11 cellular contexts compared by ENCODE assay signal in genomic region chr19:49688531-49689132, GRCh38. TPM values are rescaled to one million over a fixed set of nuclear protein-coding genes. Genes with fewer than 3 reads are reported as not detected.
DNase-seq lines count a peak whose midpoint lies in the region; ATAC-seq and TF ChIP-seq lines count a peak whose summit lies in the region.
"Had no signal": no experiment of that assay in that cellular context is flagged by ENCODE, and none has a peak within 500 bp of the region (broad histone marks: within the 10 kb centered on the region; RNA-seq: fewer than 3 reads in every experiment).

No MANE protein-coding gene starts in this region.

- H3K9me3 ChIP-seq in cardiac muscle cell (ENCODE audit: low read depth) = no peaks in the 10 kb centered on the region
- H3K9me3 ChIP-seq in SK-N-MC (ENCODE audit: low read depth, low read length) = no peaks in the 10 kb centered on the region
- H3K9me3 ChIP-seq in hepatocyte (ENCODE audit: low read depth) = no peaks in the 10 kb centered on the region
- no peaks in the 10 kb centered on the region for H3K9me3 ChIP-seq in WERI-Rb-1 (ENCODE audit: severe bottlenecking)
- H3K9me3 ChIP-seq: vagina had no signal

- no peaks in the 10 kb centered on the region for H4K20me1 ChIP-seq in hepatocyte (ENCODE audit: insufficient read depth, poor library complexity, severe bottlenecking)

- DNase-seq in cardiac muscle cell (ENCODE audit: low read depth in 1 of 2, low spot score in 1 of 2) (no peak), Right ventricle myocardium inferior (ENCODE audit: missing footprints) (no peak), SK-N-MC (ENCODE audit: low read depth, low spot score) (no peak), hepatocyte (ENCODE audit: low spot score) (no peak), WERI-Rb-1 (no peak)
- DNase-seq: NCI-H1694, NCI-H774 had no signal

- peak overlapping the region; percentile 57 for H3K27ac ChIP-seq in cardiac muscle cell
- H3K27ac ChIP-seq in SK-N-MC = peak overlapping the region; percentile 2; the same call in 1 of the 2 replicates
- peak overlapping the region; percentile 38 for H3K27ac ChIP-seq in layer of hippocampus (ENCODE audit: low read depth, low read length)
- H3K27ac ChIP-seq in temporal lobe (ENCODE audit: low read depth, low read length) = peak overlapping the region; percentile 67
- no peak overlapping the region for H3K27ac ChIP-seq in hepatocyte
- H3K27ac ChIP-seq in WERI-Rb-1 = no peak overlapping the region
- H3K27ac ChIP-seq: vagina had no signal

- H3K79me2 ChIP-seq in hepatocyte = no peaks in the 10 kb centered on the region

- no peaks in the 10 kb centered on the region for H3K9me2 ChIP-seq in hepatocyte (replicated peaks; ENCODE audit: insufficient read depth)

- H3K4me1 ChIP-seq in cardiac muscle cell (ENCODE audit: low read depth) (peaks cover 4% of the 10 kb centered on the region), hepatocyte (ENCODE audit: insufficient read depth) (peaks cover 17% of the 10 kb centered on the region)

- intact Hi-C loops in Right ventricle myocardium inferior (cut with DNase I) = no loop called here

- H3K4me3 ChIP-seq in cardiac muscle cell = no peak overlapping the region
- no peak overlapping the region for H3K4me3 ChIP-seq in SK-N-MC
- H3K4me3 ChIP-seq in hepatocyte = no peak overlapping the region
- no peak overlapping the region for H3K4me3 ChIP-seq in WERI-Rb-1 (ENCODE audit: low read depth, low read length)

- 90% methylated on average over 12 of the region's 12 CpGs for WGBS in hepatocyte (ENCODE audit: low lambda C conversion rate, missing lambda C conversion rate)

- H3K4me2 ChIP-seq in hepatocyte = no peak overlapping the region

- TF ChIP-seq CTCF in cardiac muscle cell (IDR thresholded peaks at IDR 0.05; ENCODE audit: low read depth, low read length) (no peak), hepatocyte (IDR thresholded peaks at IDR 0.05; ENCODE audit: poor library complexity) (no peak), WERI-Rb-1 (IDR thresholded peaks at IDR 0.05; ENCODE audit: low read depth, low read length) (no peak)

- no peak overlapping the region for H2AFZ ChIP-seq in hepatocyte

- H3K36me3 ChIP-seq in cardiac muscle cell = peaks cover 23% of the 10 kb centered on the region
- H3K36me3 ChIP-seq in SK-N-MC (ENCODE audit: insufficient read depth, low read length) = peaks cover 33% of the 10 kb centered on the region
- H3K36me3 ChIP-seq in hepatocyte (replicated peaks; ENCODE audit: insufficient read depth, low read depth) = peaks cover 3% of the 10 kb centered on the region
- peaks cover 46% of the 10 kb centered on the region for H3K36me3 ChIP-seq in WERI-Rb-1

- no peak overlapping the region for H3K9ac ChIP-seq in SK-N-MC (ENCODE audit: insufficient read length)

- H3K27me3 ChIP-seq in cardiac muscle cell (no peaks in the 10 kb centered on the region), layer of hippocampus (ENCODE audit: control insufficient read depth, insufficient read depth, low read length) (no peaks in the 10 kb centered on the region), hepatocyte (peaks cover 5% of the 10 kb centered on the region), WERI-Rb-1 (ENCODE audit: insufficient read depth, low read depth, severe bottlenecking) (no peaks in the 10 kb centered on the region)
- H3K27me3 ChIP-seq: vagina had no signal

- ATAC-seq in Right ventricle myocardium inferior = no peak
- no peak for ATAC-seq in HG03439 (IDR thresholded peaks at IDR 0.05; ENCODE audit: unreplicated experiment)

RNA-seq across cellular contexts. Expression of gene ADM5, which starts 0.8 kb away (rescaled TPM):
- total RNA-seq in cardiac muscle cell = 3.6 and 5.1 TPM in 2 replicates
- polyA plus RNA-seq in cardiac muscle cell = 1.1 and 2.2 TPM in 2 replicates
- total RNA-seq in Right ventricle myocardium inferior = 0.84 TPM
- total RNA-seq in temporal lobe = 0.49 TPM
- 0.12 and 0.50 TPM in 2 replicates for total RNA-seq in hepatocyte
- not detected in 2 replicates for polyA plus RNA-seq in hepatocyte

RNA-seq across cellular contexts. Expression of gene CPT1C, which starts 2.3 kb away (rescaled TPM):
- total RNA-seq in cardiac muscle cell = 29.0 and 33.8 TPM in 2 replicates
- polyA plus RNA-seq in cardiac muscle cell = 26.5 and 31.7 TPM in 2 replicates
- total RNA-seq in Right ventricle myocardium inferior = 2.9 TPM
- 40.6 TPM for total RNA-seq in temporal lobe
- 6.2 and 6.7 TPM in 2 replicates for total RNA-seq in hepatocyte
- 6.8 and 10.0 TPM in 2 replicates for polyA plus RNA-seq in hepatocyte

RNA-seq across cellular contexts. Expression of gene PRMT1, which starts 11.6 kb away (rescaled TPM):
- 494 and 516 TPM in 2 replicates for total RNA-seq in cardiac muscle cell
- polyA plus RNA-seq in cardiac muscle cell = 398 and 431 TPM in 2 replicates
- 122 TPM for total RNA-seq in Right ventricle myocardium inferior
- 160 TPM for total RNA-seq in temporal lobe
- 189 and 195 TPM in 2 replicates for total RNA-seq in hepatocyte
- polyA plus RNA-seq in hepatocyte = 175 and 180 TPM in 2 replicates

RNA-seq across cellular contexts. Expression of gene BCL2L12, which starts 22.9 kb away (rescaled TPM):
- total RNA-seq in cardiac muscle cell = 39.4 and 41.3 TPM in 2 replicates
- polyA plus RNA-seq in cardiac muscle cell = 55.5 and 59.4 TPM in 2 replicates
- 10.6 TPM for total RNA-seq in Right ventricle myocardium inferior
- total RNA-seq in temporal lobe = 0.25 TPM
- 4.9 and 13.8 TPM in 2 replicates for total RNA-seq in hepatocyte
- polyA plus RNA-seq in hepatocyte = 28.3 and 32.5 TPM in 2 replicates

RNA-seq across cellular contexts. Expression of gene IRF3, which starts 23.0 kb away (rescaled TPM):
- total RNA-seq in cardiac muscle cell (137 and 145 TPM in 2 replicates), Right ventricle myocardium inferior (36.4 TPM), temporal lobe (13.8 TPM), hepatocyte (39.2 and 55.6 TPM in 2 replicates)
- polyA plus RNA-seq in cardiac muscle cell (37.6 and 38.4 TPM in 2 replicates), hepatocyte (38.8 and 41.8 TPM in 2 replicates)

Comparison
In these comparisons a context has a peak if more than half of its experiments do, and no peak if none do; other contexts are left out.
1. H3K27ac ChIP-seq: peak in cardiac muscle cell (single experiment), SK-N-MC (single experiment), layer of hippocampus (single experiment) and temporal lobe (single experiment); none in hepatocyte (single experiment) and WERI-Rb-1 (single experiment).